ENCODE assay signal across 9 cellular contexts in genomic region chr3:170469151-170470062, GRCh38. TPM values are rescaled to one million over a fixed set of nuclear protein-coding genes. Genes with fewer than 3 reads are reported as not detected.
DNase-seq lines count a peak whose midpoint lies in the region; ATAC-seq lines count a peak whose summit lies in the region.
"Had no signal": no experiment of that assay in that cellular context is flagged by ENCODE, and none has a peak within 500 bp of the region (broad histone marks: within the 10 kb centered on the region; RNA-seq: fewer than 3 reads in every experiment).

No MANE protein-coding gene starts in this region.

- POLR2A ChIA-PET in CD4-positive, alpha-beta memory T cell (lab: Charles Lee; ENCODE audit: partially characterized antibody) = no interaction called here

- H3K9me3 Mint-ChIP-seq in CD4-positive, alpha-beta memory T cell = no peaks in the 10 kb centered on the region

- no peaks in the 10 kb centered on the region for H3K4me1 Mint-ChIP-seq in CD4-positive, alpha-beta memory T cell

- no peak overlapping the region for H3K27ac ChIP-seq in CD4-positive, alpha-beta memory T cell (ENCODE audit: low read depth, low read length)

- H3K36me3 ChIP-seq in CD4-positive, alpha-beta memory T cell (ENCODE audit: insufficient read depth, low read length) = no peaks in the 10 kb centered on the region

- DNase-seq in NCI-H146 (lab: John Stamatoyannopoulos, UW) (peak; percentile 16), NCI-H146 treated with DMSO at 0.1 percent for 48 hours (lab: John Stamatoyannopoulos, UW; ENCODE audit: unreplicated experiment) (no peak), NCI-H2196 (lab: John Stamatoyannopoulos, UW; ENCODE audit: unreplicated experiment) (peak; percentile 38), fibroblast of gingiva (ENCODE audit: low read depth) (peak; percentile 91), superior temporal gyrus (ENCODE audit: extremely low spot score) (peak; percentile 62)
- DNase-seq in CD4-positive, alpha-beta memory T cell = no peak
- DNase-seq in activated CD4-positive, alpha-beta T cell treated with anti-CD3 and anti-CD28 coated beads, Interleukin-2, amount 50 U/mL, for 48 hours = no peak
- DNase-seq: stimulated activated CD4-positive, alpha-beta T cell treated with anti-CD3 and anti-CD28 coated beads, Interleukin-1b, Interleukin-23, amount 100 ng/mL, for 48 hours had no signal

- H3K27me3 Mint-ChIP-seq in CD4-positive, alpha-beta memory T cell = peaks cover 11 to 17% of the 10 kb centered on the region in 2 donors

- no peaks in the 10 kb centered on the region for H3K9me3 ChIP-seq in CD4-positive, alpha-beta memory T cell (ENCODE audit: control insufficient read depth in 1 of 2, low read length in 2 of 2)

- no peaks in the 10 kb centered on the region for H3K36me3 Mint-ChIP-seq in CD4-positive, alpha-beta memory T cell

- no peak overlapping the region for H3K4me3 ChIP-seq in CD4-positive, alpha-beta memory T cell (ENCODE audit: low read length in 2 of 2)

- no peak for ATAC-seq in HG02884 (IDR thresholded peaks at IDR 0.05; ENCODE audit: unreplicated experiment)

- no peak overlapping the region for H3K27ac Mint-ChIP-seq in CD4-positive, alpha-beta memory T cell

- H3K27me3 ChIP-seq in CD4-positive, alpha-beta memory T cell (ENCODE audit: insufficient read depth, low read length) = no peaks in the 10 kb centered on the region

- intact Hi-C loops in CD4-positive, alpha-beta memory T cell (cut with micrococcal nuclease) = no loop called here

- no peaks in the 10 kb centered on the region for H3K4me1 ChIP-seq in CD4-positive, alpha-beta memory T cell (ENCODE audit: insufficient read depth, low read length)

- CTCF ChIA-PET in CD4-positive, alpha-beta memory T cell (lab: Charles Lee; ENCODE audit: partially characterized antibody) = no interaction called here

- no peak overlapping the region for H3K4me3 Mint-ChIP-seq in CD4-positive, alpha-beta memory T cell

RNA-seq across cellular contexts. Expression of gene CLDN11, which starts 50.7 kb away (rescaled TPM):
- total RNA-seq in CD4-positive, alpha-beta memory T cell = under 1 TPM; 0.32 to 0.33 TPM
- polyA plus RNA-seq in CD4-positive, alpha-beta memory T cell = not detected

Comparison
In these comparisons a context has a peak if more than half of its experiments do, and no peak if none do; other contexts are left out.
1. DNase-seq: peak in NCI-H146 (single experiment), NCI-H2196 (single experiment), fibroblast of gingiva (single experiment) and superior temporal gyrus (single experiment); none in NCI-H146 treated with DMSO at 0.1 percent for 48 hours (single experiment), CD4-positive, alpha-beta memory T cell (0 of 5) and activated CD4-positive, alpha-beta T cell treated with anti-CD3 and anti-CD28 coated beads, Interleukin-2, amount 50 U/mL, for 48 hours (0 of 2).